Comparison of ENCODE assay signal across 7 cellular contexts in genomic region chr4:112636688-112637551, GRCh38.
A peak's percentile ranks its signal among the peaks of the same experiment; 100 is the strongest.
DNase-seq lines count a peak whose midpoint lies in the region; ATAC-seq and TF ChIP-seq lines count a peak whose summit lies in the region.

LARP7 (plus strand) TSS chr4:112637143; CDS start chr4:112644670, 7,527 bp downstream.
A gene with protein sequence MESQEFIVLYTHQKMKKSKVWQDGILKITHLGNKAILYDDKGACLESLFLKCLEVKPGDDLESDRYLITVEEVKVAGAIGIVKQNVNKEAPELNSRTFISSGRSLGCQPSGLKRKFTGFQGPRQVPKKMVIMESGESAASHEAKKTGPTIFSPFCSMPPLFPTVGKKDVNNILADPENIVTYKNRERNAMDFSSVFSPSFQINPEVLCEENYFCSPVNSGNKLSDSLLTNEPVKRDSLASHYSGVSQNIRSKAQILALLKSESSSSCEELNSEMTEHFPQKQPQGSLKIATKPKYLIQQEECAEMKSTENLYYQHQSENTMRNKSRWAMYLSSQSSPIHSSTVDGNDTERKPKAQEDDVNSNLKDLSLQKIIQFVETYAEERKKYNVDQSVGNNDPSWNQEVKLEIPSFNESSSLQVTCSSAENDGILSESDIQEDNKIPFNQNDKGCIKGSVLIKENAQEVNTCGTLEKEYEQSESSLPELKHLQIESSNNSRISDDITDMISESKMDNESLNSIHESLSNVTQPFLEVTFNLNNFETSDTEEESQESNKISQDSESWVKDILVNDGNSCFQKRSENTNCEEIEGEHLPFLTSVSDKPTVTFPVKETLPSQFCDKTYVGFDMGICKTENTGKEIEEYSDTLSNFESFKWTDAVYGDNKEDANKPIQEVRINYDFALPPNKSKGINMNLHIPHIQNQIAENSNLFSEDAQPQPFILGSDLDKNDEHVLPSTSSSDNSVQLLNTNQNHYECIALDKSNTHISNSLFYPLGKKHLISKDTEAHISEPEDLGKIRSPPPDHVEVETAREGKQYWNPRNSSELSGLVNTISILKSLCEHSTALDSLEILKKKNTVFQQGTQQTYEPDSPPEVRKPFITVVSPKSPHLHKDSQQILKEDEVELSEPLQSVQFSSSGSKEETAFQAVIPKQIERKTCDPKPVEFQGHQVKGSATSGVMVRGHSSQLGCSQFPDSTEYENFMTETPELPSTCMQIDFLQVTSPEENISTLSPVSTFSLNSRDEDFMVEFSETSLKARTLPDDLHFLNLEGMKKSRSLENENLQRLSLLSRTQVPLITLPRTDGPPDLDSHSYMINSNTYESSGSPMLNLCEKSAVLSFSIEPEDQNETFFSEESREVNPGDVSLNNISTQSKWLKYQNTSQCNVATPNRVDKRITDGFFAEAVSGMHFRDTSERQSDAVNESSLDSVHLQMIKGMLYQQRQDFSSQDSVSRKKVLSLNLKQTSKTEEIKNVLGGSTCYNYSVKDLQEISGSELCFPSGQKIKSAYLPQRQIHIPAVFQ (N-terminal part only) (minus strand): TSS chr4:112636909. CDS start chr4:112633176, 3,733 bp downstream.

- peak; percentile 90 for ATAC-seq in GM18505 (IDR thresholded peaks at IDR 0.05; ENCODE audit: unreplicated experiment)
- ATAC-seq in HG02973 (IDR thresholded peaks at IDR 0.05; ENCODE audit: unreplicated experiment), result peak; percentile 88

- peak; percentile 79 for TF ChIP-seq POLR2A in GM18505 (IDR thresholded peaks at IDR 0.05; ENCODE audit: borderline replicate concordance, extremely low read depth, insufficient read depth, insufficient read length)

- peak; percentile 96 for DNase-seq in NCI-H2029 (lab: John Stamatoyannopoulos, UW)
- peak; percentile 94 for DNase-seq in T-helper 9 cell
- peak; percentile 100 for DNase-seq in astrocyte of the hippocampus (ENCODE audit: low read depth, low spot score)
- peak; percentile 98 for DNase-seq in hippocampal formation (lab: John Stamatoyannopoulos, UW)
- peak; percentile 100 for DNase-seq in retina

Comparison
In these comparisons a context has a peak if more than half of its experiments do, and no peak if none do; other contexts are left out.
1. Peak in every context shown above with its lines: DNase-seq and ATAC-seq.